Comparison of ENCODE assay signal across 15 cellular contexts in the genomic region with DNA sequence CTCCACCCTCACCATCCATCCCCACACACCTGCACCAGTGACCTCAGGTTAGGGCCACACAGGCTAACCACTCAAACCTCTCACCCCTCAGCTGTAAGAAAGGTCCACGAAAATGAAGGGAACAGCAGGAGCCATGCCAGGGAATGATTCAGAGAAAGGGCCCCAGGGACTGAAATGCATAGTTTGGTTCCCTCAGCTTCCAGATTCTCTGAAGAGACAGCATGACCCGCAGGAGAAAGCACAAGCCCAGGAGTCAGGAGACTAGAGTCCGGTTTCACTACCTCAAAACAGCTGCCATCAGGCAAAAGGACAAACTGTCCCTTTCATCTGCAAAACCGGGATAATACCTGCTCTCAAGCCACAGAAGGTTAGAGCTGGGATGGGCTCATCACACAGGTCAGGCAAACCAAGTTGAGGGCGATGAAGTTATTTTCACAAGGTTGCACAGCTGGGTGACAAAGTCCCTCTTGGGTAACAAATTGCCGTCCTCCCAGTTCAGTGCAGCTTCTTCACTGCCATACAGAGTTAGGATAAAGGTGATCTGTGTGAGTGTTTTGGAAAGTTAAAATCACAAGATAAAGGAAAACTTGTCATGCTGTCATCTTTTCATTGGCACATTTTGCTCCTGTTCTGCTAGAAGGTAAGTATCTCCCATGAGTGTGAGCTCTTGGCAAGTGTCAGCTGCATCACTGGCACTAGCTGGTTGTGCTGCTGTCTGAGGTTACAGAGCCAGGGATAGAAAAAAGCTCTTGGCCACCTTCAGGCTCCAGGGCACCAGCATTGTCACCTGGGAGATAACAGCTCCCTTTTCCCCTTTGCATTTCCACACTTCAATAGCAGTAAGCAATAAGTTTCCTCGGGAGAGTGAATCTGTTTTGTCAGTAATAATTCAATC.
"Had no signal": no experiment of that assay in that cellular context is flagged by ENCODE, and none has a peak within 500 bp of the region (broad histone marks: within the 10 kb centered on the region; RNA-seq: fewer than 3 reads in every experiment).

No MANE protein-coding gene starts in this region.

- ATAC-seq: activated T-cell treated with anti-CD3 and anti-CD28 coated beads, Interleukin-2, amount 50 U/mL, for 72 hours; lower lobe of right lung; naive thymus-derived CD4-positive, alpha-beta T cell; right cardiac atrium; T-helper 17 cell had no signal

- H3K9me3 ChIP-seq: ascending aorta, lower lobe of right lung had no signal

- H3K27ac Mint-ChIP-seq: activated T-cell treated with anti-CD3 and anti-CD28 coated beads, Interleukin-2, amount 50 U/mL, for 72 hours; naive thymus-derived CD4-positive, alpha-beta T cell; T-helper 17 cell had no signal

- H3K4me3 Mint-ChIP-seq: activated T-cell treated with anti-CD3 and anti-CD28 coated beads, Interleukin-2, amount 50 U/mL, for 72 hours; naive thymus-derived CD4-positive, alpha-beta T cell; T-helper 17 cell had no signal

- H3K27ac ChIP-seq: ascending aorta, lower lobe of right lung, tibial nerve had no signal

- H3K4me2 ChIP-seq: smooth muscle cell had no signal

- H3K36me3 ChIP-seq: ascending aorta, lower lobe of right lung, tibial nerve had no signal

- H3K9me3 Mint-ChIP-seq: activated T-cell treated with anti-CD3 and anti-CD28 coated beads, Interleukin-2, amount 50 U/mL, for 72 hours had no signal

- H3K4me3 ChIP-seq: ascending aorta, lower lobe of right lung, smooth muscle cell, tibial nerve had no signal

- DNase-seq: activated CD4-positive, alpha-beta T cell treated with anti-CD3 and anti-CD28 coated beads for 1 hour; activated CD4-positive, alpha-beta T cell treated with anti-CD3 and anti-CD28 coated beads, Interleukin-2, amount 50 U/mL, for 48 hours; activated naive CD4-positive, alpha-beta T cell; activated T-cell treated with anti-CD3 and anti-CD28 coated beads, Interleukin-2, amount 50 U/mL, for 72 hours; cortex of kidney; effector CD8-positive, alpha-beta T cell; hippocampal formation; kidney glomerular epithelial cell; lower lobe of right lung; naive thymus-derived CD4-positive, alpha-beta T cell; right cardiac atrium; T-helper 17 cell had no signal

- H3K27me3 ChIP-seq: ascending aorta, tibial nerve had no signal

- H3K4me1 ChIP-seq: ascending aorta, lower lobe of right lung, tibial nerve had no signal

- H3K4me1 Mint-ChIP-seq: naive thymus-derived CD4-positive, alpha-beta T cell; T-helper 17 cell had no signal
